In the genomic region with DNA sequence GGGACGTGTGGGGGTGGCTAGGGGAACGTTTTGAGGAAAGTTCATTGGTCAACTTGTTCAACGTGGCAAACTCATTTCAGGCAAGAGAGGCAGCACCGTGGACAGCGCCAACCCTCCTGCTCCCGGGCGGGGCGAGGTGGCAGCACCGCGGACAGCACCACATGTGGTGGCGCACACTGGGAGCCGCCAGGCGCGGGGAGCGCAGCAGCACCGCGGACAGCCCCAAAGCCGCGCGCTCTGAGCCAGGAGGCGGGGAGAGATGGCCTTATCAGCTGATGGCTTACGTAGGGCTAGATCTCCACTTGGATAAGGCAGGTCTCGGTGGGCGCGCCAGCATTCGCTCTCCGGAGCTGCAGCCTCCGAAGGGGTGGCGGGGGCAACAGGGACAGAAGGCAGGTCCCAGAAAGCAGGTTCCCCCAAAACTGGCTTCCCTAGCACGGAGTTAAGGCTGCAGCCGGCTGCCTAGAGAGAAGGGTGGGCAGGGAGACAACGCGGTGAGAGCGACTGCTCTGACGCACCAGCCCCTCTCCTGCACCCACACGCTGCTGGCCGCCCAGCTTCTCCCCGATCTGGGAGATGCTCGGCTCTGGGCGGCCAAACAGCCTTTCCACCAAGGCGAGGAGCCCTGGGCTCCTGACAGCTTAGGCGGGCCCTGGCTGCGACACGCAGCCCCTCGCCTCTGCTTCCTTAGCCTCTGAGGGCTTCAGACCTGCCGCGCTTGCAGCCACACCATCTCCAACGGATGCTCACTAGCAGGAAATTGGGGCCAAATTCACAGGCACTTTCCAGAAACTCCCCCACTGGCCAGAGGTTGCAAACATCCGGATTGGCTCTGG, we compare ENCODE assay signal across 1 cellular context.
TF ChIP-seq lines count a peak whose summit lies in the region.

Gene HTR5A, plus strand, starts transcription at position 333 of the 836 bp plus-strand sequence. CDS start 576 bp downstream, outside the sequence.

TF ChIP-seq in K562, 482 proteins besides CTCF, POLR2A, EP300 and RAD21 (continued from another document and continues in another):
- TF ChIP-seq MGA (IDR thresholded peaks at IDR 0.05) (no peak), CTBP1 (IDR thresholded peaks at IDR 0.05; ENCODE audit: borderline replicate concordance) (peak; percentile 89), TEAD4 (IDR thresholded peaks at IDR 0.05; ENCODE audit: low read length) (peak; percentile 55; the same call in 1 of the 2 replicates), TEAD4 (CRISPR knock-in tag; IDR thresholded peaks at IDR 0.05; ENCODE audit: borderline replicate concordance) (peak; percentile 100), ID3 (CRISPR knock-in tag; IDR thresholded peaks at IDR 0.05) (no peak; the same call in 1 of the 2 replicates), ID3 (tag; IDR thresholded peaks at IDR 0.05) (peak; percentile 94), NBN (IDR thresholded peaks at IDR 0.05; ENCODE audit: low read depth) (no peak), HDAC1 (IDR thresholded peaks at IDR 0.05) (peak; percentile 95 to 100; a peak in 3 of 4 replicates), MCM5 (IDR thresholded peaks at IDR 0.05; ENCODE audit: low read depth) (no peak), HDAC3 (IDR thresholded peaks at IDR 0.05; ENCODE audit: borderline replicate concordance, partially characterized antibody) (no peak), ZBTB17 (CRISPR knock-in tag; IDR thresholded peaks at IDR 0.05) (peak; percentile 94), KDM2B (CRISPR knock-in tag; IDR thresholded peaks at IDR 0.05) (peak; percentile 53; the same call in 1 of the 2 replicates), NR0B1 (IDR thresholded peaks at IDR 0.05; ENCODE audit: partially characterized antibody) (no peak), HIVEP1 (CRISPR knock-in tag; IDR thresholded peaks at IDR 0.05) (peak; percentile 94; the same call in 1 of the 2 replicates), RNF2 (IDR thresholded peaks at IDR 0.05) (peak; percentile 60; the same call in 1 of the 2 replicates), CBX2 (IDR thresholded peaks at IDR 0.05; ENCODE audit: insufficient read depth, low read length, poor library complexity, severe bottlenecking) (no peak), TBP (optimal IDR thresholded peaks at IDR 0.05; ENCODE audit: low read depth, low read length) (peak; percentile 24), TCFL5 (CRISPR knock-in tag; conservative IDR thresholded peaks at IDR 0.05) (peak; percentile 75; the same call in 1 of the 2 replicates), LEF1 (IDR thresholded peaks at IDR 0.05) (no peak), JUN (IDR thresholded peaks at IDR 0.05; ENCODE audit: borderline replicate concordance, low read depth, low read length) (peak; percentile 91; the same call in 1 of the 2 replicates), JUN (CRISPR knock-in tag; IDR thresholded peaks at IDR 0.05; ENCODE audit: borderline replicate concordance) (peak; percentile 100), ELF2 (CRISPR knock-in tag; IDR thresholded peaks at IDR 0.05) (peak; percentile 71; the same call in 1 of the 2 replicates), ETV1 (tag; conservative IDR thresholded peaks at IDR 0.05; ENCODE audit: low read depth) (peak; percentile 43; the same call in 1 of the 2 replicates), KLF1 (tag; IDR thresholded peaks at IDR 0.05) (0 out of 2 replicates have a peak, but pooled peaks have one; percentile 40), KAT2B (IDR thresholded peaks at IDR 0.05; ENCODE audit: low read depth, low read length) (no peak), POLR2AphosphoS2 (IDR thresholded peaks at IDR 0.05; ENCODE audit: low read length) (no peak), ZSCAN32 (CRISPR knock-in tag; IDR thresholded peaks at IDR 0.05) (peak; percentile 26; the same call in 1 of the 2 replicates), NFE2L1 (tag; IDR thresholded peaks at IDR 0.05; ENCODE audit: borderline replicate concordance, low read depth) (no peak), CCNT2 (IDR thresholded peaks at IDR 0.05; ENCODE audit: borderline replicate concordance, extremely low read depth, insufficient read length, low read depth, low read length) (peak; percentile 90), ZNF217 (CRISPR knock-in tag; IDR thresholded peaks at IDR 0.05) (peak; percentile 98), TEAD1 (CRISPR knock-in tag; IDR thresholded peaks at IDR 0.05) (peak; percentile 97 to 99), SMAD4 (CRISPR knock-in tag; conservative IDR thresholded peaks at IDR 0.05) (peak; percentile 97), HMGN3 (IDR thresholded peaks at IDR 0.05; ENCODE audit: borderline replicate concordance, extremely low read depth, insufficient read length, low read depth, low read length) (peak; percentile 95), KHSRP (IDR thresholded peaks at IDR 0.05) (no peak), DIDO1 (tag; IDR thresholded peaks at IDR 0.05; ENCODE audit: low read depth) (peak; percentile 15; the same call in 1 of the 2 replicates), ZNF77 (CRISPR knock-in tag; IDR thresholded peaks at IDR 0.05) (no peak), PCBP1 (IDR thresholded peaks at IDR 0.05; ENCODE audit: low read depth, low read length, poor library complexity, severe bottlenecking) (peak; percentile 31)
- TF ChIP-seq, protein P1, sequence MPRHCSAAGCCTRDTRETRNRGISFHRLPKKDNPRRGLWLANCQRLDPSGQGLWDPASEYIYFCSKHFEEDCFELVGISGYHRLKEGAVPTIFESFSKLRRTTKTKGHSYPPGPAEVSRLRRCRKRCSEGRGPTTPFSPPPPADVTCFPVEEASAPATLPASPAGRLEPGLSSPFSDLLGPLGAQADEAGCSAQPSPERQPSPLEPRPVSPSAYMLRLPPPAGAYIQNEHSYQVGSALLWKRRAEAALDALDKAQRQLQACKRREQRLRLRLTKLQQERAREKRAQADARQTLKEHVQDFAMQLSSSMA (CRISPR knock-in tag; IDR thresholded peaks at IDR 0.05), result 0 out of 2 replicates have a peak, but pooled peaks have one; percentile 57
- TF ChIP-seq, protein P2, sequence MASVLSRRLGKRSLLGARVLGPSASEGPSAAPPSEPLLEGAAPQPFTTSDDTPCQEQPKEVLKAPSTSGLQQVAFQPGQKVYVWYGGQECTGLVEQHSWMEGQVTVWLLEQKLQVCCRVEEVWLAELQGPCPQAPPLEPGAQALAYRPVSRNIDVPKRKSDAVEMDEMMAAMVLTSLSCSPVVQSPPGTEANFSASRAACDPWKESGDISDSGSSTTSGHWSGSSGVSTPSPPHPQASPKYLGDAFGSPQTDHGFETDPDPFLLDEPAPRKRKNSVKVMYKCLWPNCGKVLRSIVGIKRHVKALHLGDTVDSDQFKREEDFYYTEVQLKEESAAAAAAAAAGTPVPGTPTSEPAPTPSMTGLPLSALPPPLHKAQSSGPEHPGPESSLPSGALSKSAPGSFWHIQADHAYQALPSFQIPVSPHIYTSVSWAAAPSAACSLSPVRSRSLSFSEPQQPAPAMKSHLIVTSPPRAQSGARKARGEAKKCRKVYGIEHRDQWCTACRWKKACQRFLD (CRISPR knock-in tag; IDR thresholded peaks at IDR 0.05), result peak; percentile 99
- TF ChIP-seq, protein P3, sequence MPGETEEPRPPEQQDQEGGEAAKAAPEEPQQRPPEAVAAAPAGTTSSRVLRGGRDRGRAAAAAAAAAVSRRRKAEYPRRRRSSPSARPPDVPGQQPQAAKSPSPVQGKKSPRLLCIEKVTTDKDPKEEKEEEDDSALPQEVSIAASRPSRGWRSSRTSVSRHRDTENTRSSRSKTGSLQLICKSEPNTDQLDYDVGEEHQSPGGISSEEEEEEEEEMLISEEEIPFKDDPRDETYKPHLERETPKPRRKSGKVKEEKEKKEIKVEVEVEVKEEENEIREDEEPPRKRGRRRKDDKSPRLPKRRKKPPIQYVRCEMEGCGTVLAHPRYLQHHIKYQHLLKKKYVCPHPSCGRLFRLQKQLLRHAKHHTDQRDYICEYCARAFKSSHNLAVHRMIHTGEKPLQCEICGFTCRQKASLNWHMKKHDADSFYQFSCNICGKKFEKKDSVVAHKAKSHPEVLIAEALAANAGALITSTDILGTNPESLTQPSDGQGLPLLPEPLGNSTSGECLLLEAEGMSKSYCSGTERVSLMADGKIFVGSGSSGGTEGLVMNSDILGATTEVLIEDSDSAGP (CRISPR knock-in tag; IDR thresholded peaks at IDR 0.05), result peak; percentile 90
- TF ChIP-seq, protein P4, sequence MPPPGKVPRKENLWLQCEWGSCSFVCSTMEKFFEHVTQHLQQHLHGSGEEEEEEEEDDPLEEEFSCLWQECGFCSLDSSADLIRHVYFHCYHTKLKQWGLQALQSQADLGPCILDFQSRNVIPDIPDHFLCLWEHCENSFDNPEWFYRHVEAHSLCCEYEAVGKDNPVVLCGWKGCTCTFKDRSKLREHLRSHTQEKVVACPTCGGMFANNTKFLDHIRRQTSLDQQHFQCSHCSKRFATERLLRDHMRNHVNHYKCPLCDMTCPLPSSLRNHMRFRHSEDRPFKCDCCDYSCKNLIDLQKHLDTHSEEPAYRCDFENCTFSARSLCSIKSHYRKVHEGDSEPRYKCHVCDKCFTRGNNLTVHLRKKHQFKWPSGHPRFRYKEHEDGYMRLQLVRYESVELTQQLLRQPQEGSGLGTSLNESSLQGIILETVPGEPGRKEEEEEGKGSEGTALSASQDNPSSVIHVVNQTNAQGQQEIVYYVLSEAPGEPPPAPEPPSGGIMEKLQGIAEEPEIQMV (tag; conservative IDR thresholded peaks at IDR 0.05; ENCODE audit: low read depth), result peak; percentile 58; the same call in 1 of the 2 replicates
